Comparison of ENCODE assay signal across 8 cellular contexts in genomic region chr6:54846243-54846856, GRCh38. TPM values are rescaled to one million over a fixed set of nuclear protein-coding genes. Genes with fewer than 3 reads are reported as not detected.
DNase-seq lines count a peak whose midpoint lies in the region; ATAC-seq and TF ChIP-seq lines count a peak whose summit lies in the region.
"Had no signal": no experiment of that assay in that cellular context is flagged by ENCODE, and none has a peak within 500 bp of the region (broad histone marks: within the 10 kb centered on the region; RNA-seq: fewer than 3 reads in every experiment).

Gene FAM83B, plus strand, starts transcription at chr6:54846771. Its CDS starts 23,476 bp downstream, at chr6:54870247.

- in situ Hi-C loops in transverse colon (cut with MboI; ENCODE audit: low pct_ligation_motif_present in 1 of 4, low pct_unique_long_range_greater_than_20kb in 1 of 4, low sequenced_read_pairs in 3 of 4): loop anchor here in 1 of 4 donors (10.0 kb wide), 1 partner anchor 122 kb away; no protein-coding TSS in a partner anchor

- peaks cover 12 to 16% of the 10 kb centered on the region in 2 donors for H3K9me3 Mint-ChIP-seq in effector memory CD8-positive, alpha-beta T cell

- no peak within 1 kb of the TSS for H3K27ac Mint-ChIP-seq in effector memory CD8-positive, alpha-beta T cell

- H3K4me3 ChIP-seq in MG63: peak within 1 kb of the TSS; percentile 33
- peak within 1 kb of the TSS; percentile 82 to 84 for H3K4me3 ChIP-seq in duodenal mucosa (ENCODE audit: low read depth in 1 of 2, low read length in 2 of 2)
- H3K4me3 ChIP-seq in liver (ENCODE audit: low read depth in 1 of 3, low read length in 3 of 3): peak within 1 kb of the TSS in 2 of 3 donors; percentile 25 to 42
- H3K4me3 ChIP-seq in transverse colon: peak within 1 kb of the TSS; percentile 55 to 75 (median 64)

- no peak for ATAC-seq in GM21528 (IDR thresholded peaks at IDR 0.05; ENCODE audit: low FRiP score, unreplicated experiment)
- no peak for ATAC-seq in GM21723 (IDR thresholded peaks at IDR 0.05; ENCODE audit: unreplicated experiment)
- ATAC-seq in effector memory CD8-positive, alpha-beta T cell (replicated peaks): no peak

- H3K4me3 Mint-ChIP-seq in effector memory CD8-positive, alpha-beta T cell: no peak within 1 kb of the TSS
- H3K4me3 Mint-ChIP-seq: central memory CD8-positive, alpha-beta T cell had no signal

- intact Hi-C loops in transverse colon (cut with DNase I; ENCODE audit: low total_unique reads): no loop called here

- peak; percentile 91 for TF ChIP-seq POLR2A in transverse colon (IDR thresholded peaks at IDR 0.05)

- H3K4me1 ChIP-seq in duodenal mucosa (ENCODE audit: control insufficient read depth in 1 of 2, insufficient read depth in 2 of 2, low read length in 2 of 2) (peaks cover 5 to 21% of the 10 kb centered on the region in 2 donors), liver (ENCODE audit: control insufficient read depth in 4 of 4, insufficient read depth in 4 of 4, low read length in 3 of 4) (peaks cover 0 to 10% (median 2%) of the 10 kb centered on the region in 4 donors), transverse colon (peaks cover 0 to 17% (median 0%) of the 10 kb centered on the region in 4 donors)

- H3K36me3 Mint-ChIP-seq in effector memory CD8-positive, alpha-beta T cell (ENCODE audit: insufficient read depth): no peaks in the 10 kb centered on the region

- H3K36me3 ChIP-seq in MG63: no peaks in the 10 kb centered on the region
- H3K36me3 ChIP-seq in duodenal mucosa (ENCODE audit: control insufficient read depth in 1 of 2, insufficient read depth in 2 of 2, low read length in 2 of 2): no peaks in the 10 kb centered on the region
- no peaks in the 10 kb centered on the region for H3K36me3 ChIP-seq in liver (ENCODE audit: control insufficient read depth in 4 of 4, insufficient read depth in 3 of 4, low read depth in 1 of 4, low read length in 3 of 4)
- H3K36me3 ChIP-seq in transverse colon: no peaks in the 10 kb centered on the region

- H3K27ac ChIP-seq in duodenal mucosa (ENCODE audit: low read depth, low read length): peak within 1 kb of the TSS; percentile 86
- H3K27ac ChIP-seq in liver (ENCODE audit: low read depth in 1 of 2, low read length in 2 of 2): peak within 1 kb of the TSS in 1 of 2 donors; percentile 46
- peak within 1 kb of the TSS; percentile 73 to 94 (median 86) for H3K27ac ChIP-seq in transverse colon

- H3K27me3 Mint-ChIP-seq in effector memory CD8-positive, alpha-beta T cell: peaks cover 0 to 12% of the 10 kb centered on the region in 2 donors
- H3K27me3 Mint-ChIP-seq: central memory CD8-positive, alpha-beta T cell had no signal

- no peaks in the 10 kb centered on the region for H3K9me3 ChIP-seq in MG63
- H3K9me3 ChIP-seq in duodenal mucosa (ENCODE audit: control insufficient read depth in 1 of 2, low read length in 2 of 2): no peaks in the 10 kb centered on the region
- H3K9me3 ChIP-seq in liver (ENCODE audit: control insufficient read depth in 4 of 4, low read length in 3 of 4): no peaks in the 10 kb centered on the region
- no peaks in the 10 kb centered on the region for H3K9me3 ChIP-seq in transverse colon

- TF ChIP-seq EP300 in transverse colon (IDR thresholded peaks at IDR 0.05; ENCODE audit: low read depth): no peak

- TF ChIP-seq CTCF in liver (IDR thresholded peaks at IDR 0.05; ENCODE audit: low read depth, low read length, missing input control) (no peak), transverse colon (IDR thresholded peaks at IDR 0.05) (no peak)

- DNase-seq in MG63 (peak; percentile 1), transverse colon (peak; percentile 87)
- DNase-seq in effector memory CD8-positive, alpha-beta T cell: no peak

- H3K27me3 ChIP-seq in MG63 (no peaks in the 10 kb centered on the region), duodenal mucosa (ENCODE audit: control insufficient read depth in 1 of 2, insufficient read depth in 2 of 2, low read length in 2 of 2) (no peaks in the 10 kb centered on the region), liver (ENCODE audit: control insufficient read depth in 4 of 4, insufficient read depth in 4 of 4, low read length in 3 of 4) (peaks cover 0 to 10% (median 4%) of the 10 kb centered on the region in 4 donors), transverse colon (peaks cover 14% of the 10 kb centered on the region)

- 7% methylated on average over 50 of the region's 50 CpGs for WGBS in liver
- 13% methylated on average over 42 of the region's 50 CpGs; no CpG with 5 or more reads in 1 of the 2 donors for WGBS in transverse colon (ENCODE audit: low coverage in 1 of 2), 2 donors

- TF ChIP-seq RAD21 in liver (IDR thresholded peaks at IDR 0.05): no peak

- H3K9ac ChIP-seq in duodenal mucosa (ENCODE audit: low read depth in 1 of 2, low read length in 2 of 2) (peak within 1 kb of the TSS; percentile 83 to 87), liver (ENCODE audit: low read depth in 1 of 2, low read length in 2 of 2) (no peak within 1 kb of the TSS)

- H3K4me1 Mint-ChIP-seq in effector memory CD8-positive, alpha-beta T cell (ENCODE audit: low read depth in 2 of 2): no peaks in the 10 kb centered on the region
- H3K4me1 Mint-ChIP-seq: central memory CD8-positive, alpha-beta T cell had no signal

TF ChIP-seq in liver, 16 proteins besides CTCF, POLR2A, EP300 and RAD21:
- no peak for TF ChIP-seq HNF4G (IDR thresholded peaks at IDR 0.05)
- no peak for TF ChIP-seq SP1 (IDR thresholded peaks at IDR 0.05)

RNA-seq across cellular contexts. Expression of gene FAM83B, which starts in this region (rescaled TPM):
- total RNA-seq in MG63 (2014; rRNA removed; shearing (Covaris generic); ENCODE audit: low replicate concordance): not detected in 2 replicates
- total RNA-seq in liver: under 1 TPM; 0.19 to 0.50 TPM
- polyA plus RNA-seq in liver: under 1 TPM; 0.07 to 0.13 TPM
- 10 to 100 TPM; 20.2 to 38.5 (median 36.6) TPM for total RNA-seq in transverse colon

Comparison
In these comparisons a context has a peak if more than half of its experiments do, and no peak if none do; other contexts are left out.
1. RNA of gene FAM83B (total RNA-seq): 20.2 to 38.5 TPM in transverse colon; 0.19 to 0.50 TPM in liver and not detected in MG63; every median in the first group is over 10 times any median in the second.
2. Peak in DNase-seq and H3K4me3 ChIP-seq in MG63; RNA of the gene not detected or under 1 TPM.
3. H3K4me3 ChIP-seq: peak in every context shown above with its lines; median percentile 83 in duodenal mucosa; 64 in transverse colon; 34 in liver; 33 in MG63.
4. H3K9ac ChIP-seq: peak in duodenal mucosa (2 of 2); none in liver (0 of 2).